In the genomic region with DNA sequence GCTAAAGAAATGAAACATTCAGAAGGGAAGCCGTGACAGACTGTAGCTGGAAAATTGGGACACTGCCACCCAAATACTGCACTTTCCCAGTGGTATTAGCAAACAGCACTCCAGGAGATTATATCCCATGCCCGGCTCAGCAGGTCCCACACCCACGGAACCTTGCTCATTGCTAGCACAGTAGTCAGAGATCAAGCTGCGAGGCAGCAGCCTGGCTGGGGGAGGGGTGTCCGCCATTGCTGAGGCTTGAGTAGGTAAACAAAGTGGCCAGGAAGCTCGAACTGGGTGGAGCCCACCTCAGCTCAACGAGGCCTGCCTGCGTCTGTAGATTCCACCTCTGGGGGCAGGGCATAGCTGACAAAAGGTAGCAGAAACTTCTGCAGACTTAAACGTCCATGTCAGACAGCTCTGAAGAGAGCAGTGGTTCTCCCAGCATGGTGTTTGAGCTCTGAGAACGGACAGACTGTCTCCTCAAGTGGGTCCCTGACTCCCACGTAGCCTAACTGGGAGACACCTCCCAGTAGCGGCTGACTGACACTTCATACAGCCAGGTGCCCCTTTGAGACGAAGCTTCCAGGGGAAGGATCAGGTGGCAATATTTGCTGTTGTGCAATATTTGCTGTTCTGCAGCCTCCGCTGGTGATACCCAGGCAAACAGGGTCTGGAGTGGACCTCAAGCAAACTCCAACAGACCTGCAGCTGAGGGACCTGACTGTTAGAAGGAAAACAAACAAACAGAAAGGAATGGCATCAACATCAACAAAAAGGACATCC, we compare ENCODE assay signal across 11 cellular contexts. TPM values are rescaled to one million over a fixed set of nuclear protein-coding genes. Genes with fewer than 3 reads are reported as not detected.
"Had no signal": no experiment of that assay in that cellular context is flagged by ENCODE, and none has a peak within 500 bp of the region (broad histone marks: within the 10 kb centered on the region; RNA-seq: fewer than 3 reads in every experiment).

No MANE protein-coding gene starts in this region.

RNA-seq across cellular contexts. Expression of gene ONECUT1, which starts 34.2 kb away (rescaled TPM):
- total RNA-seq: esophagus mucosa; gastrocnemius medialis; glomerular endothelial cell; lower leg skin; mammary epithelial cell; naive thymus-derived CD4-positive, alpha-beta T cell; osteoblast; sciatic nerve; upper lobe of right lung; uterus had no signal
- polyA plus RNA-seq: keratinocyte; mammary epithelial cell; naive thymus-derived CD4-positive, alpha-beta T cell had no signal
